Comparison of ENCODE assay signal across 7 cellular contexts in genomic region chr2:111464362-111464761, GRCh38.
DNase-seq lines count a peak whose midpoint lies in the region; ATAC-seq, FAIRE-seq and TF ChIP-seq lines count a peak whose summit lies in the region.
"Not testable (repeated sequence)": the region's sequence is repeated elsewhere in the genome, so short reads cannot be mapped to it uniquely, and the experiment has no call there.

No MANE protein-coding gene starts in this region.

- CTCF ChIA-PET in PC-9 (lab: Charles Lee); HepG2 (lab: Yijun Ruan, JAX; ENCODE audit: low intra/inter-chr PET ratio, low total read pairs): not testable (repeated sequence)

- not testable (repeated sequence) for H3K9me3 ChIP-seq in PC-9 (ENCODE audit: insufficient read depth, low read depth); SU-DHL-6 (ENCODE audit: insufficient read depth, low read length); endodermal cell (ENCODE audit: control insufficient read depth, low read length); HepG2 (ENCODE audit: low read length)

- TF ChIP-seq POLR2A in HepG2 (IDR thresholded peaks at IDR 0.05; ENCODE audit: insufficient read depth in 1 of 2, low read depth in 2 of 2, low read length in 2 of 2) = not testable (repeated sequence)

- H3K79me2 ChIP-seq in KMS-11 (ENCODE audit: insufficient read depth, low read depth) = peaks cover 28% of the 10 kb centered on the region
- peaks cover 77% of the 10 kb centered on the region for H3K79me2 ChIP-seq in PC-9 (ENCODE audit: low read depth)
- not testable (repeated sequence) for H3K79me2 ChIP-seq in SU-DHL-6 (ENCODE audit: insufficient read depth, low read length)
- peaks cover 30% of the 10 kb centered on the region for H3K79me2 ChIP-seq in HepG2 (ENCODE audit: insufficient read depth, low read length)

- not testable (repeated sequence) for H2AFZ ChIP-seq in KMS-11 (ENCODE audit: low read depth); PC-9; SU-DHL-6 (ENCODE audit: low read depth, low read length, severe bottlenecking); HepG2 (ENCODE audit: low read length)

- POLR2A ChIA-PET in PC-9 (lab: Charles Lee; ENCODE audit: unreplicated experiment); HepG2 (lab: Yijun Ruan, JAX): not testable (repeated sequence)

- ATAC-seq in GM18867 (IDR thresholded peaks at IDR 0.05; ENCODE audit: unreplicated experiment) (peak; percentile 13), HepG2 (peak; percentile 11; the same call in 2 of the 3 replicates), sciatic nerve (peak; percentile 14)

- not testable (repeated sequence) for H3K9me2 ChIP-seq in PC-9 (ENCODE audit: insufficient read depth); SU-DHL-6 (replicated peaks; ENCODE audit: insufficient read depth, low read length)

- H3K4me1 ChIP-seq in KMS-11 (ENCODE audit: low read depth, poor library complexity, severe bottlenecking) (peaks cover 40% of the 10 kb centered on the region), PC-9 (replicated peaks; ENCODE audit: insufficient read depth) (peaks cover 54% of the 10 kb centered on the region), HepG2 (ENCODE audit: insufficient read depth, low read length) (peaks cover 32% of the 10 kb centered on the region)
- not testable (repeated sequence) for H3K4me1 ChIP-seq in endodermal cell (ENCODE audit: control insufficient read depth, insufficient read depth, low read length)

- whole genome bisulfite sequencing in endodermal cell (ENCODE audit: insufficient coverage in 1 of 2, insufficient read length in 1 of 2), 2 experiments = 49% methylated on average over 5 of the region's 10 CpGs; no CpG with 5 or more reads in 1 of the 2 experiments
- 48% methylated on average over 8 of the region's 10 CpGs for WGBS in HepG2 (ENCODE audit: low lambda C conversion rate)

- intact Hi-C loops in PC-9 (cut with micrococcal nuclease; ENCODE audit: unreplicated experiment); HepG2 (cut with micrococcal nuclease; ENCODE audit: unreplicated experiment); sciatic nerve (cut with DNase I): not testable (repeated sequence)

- not testable (repeated sequence) for H3K27me3 Mint-ChIP-seq in endodermal cell (ENCODE audit: insufficient read depth)

- H3K27ac Mint-ChIP-seq in endodermal cell = not testable (repeated sequence)

- not testable (repeated sequence) for TF ChIP-seq RAD21 in HepG2 (CRISPR knock-in tag; IDR thresholded peaks at IDR 0.05)

- H3K4me1 Mint-ChIP-seq in endodermal cell = not testable (repeated sequence)

- not testable (repeated sequence) for H3K36me3 Mint-ChIP-seq in endodermal cell (ENCODE audit: low read depth)

- not testable (repeated sequence) for H4K20me1 ChIP-seq in KMS-11 (ENCODE audit: insufficient read depth); PC-9 (ENCODE audit: insufficient read depth); SU-DHL-6 (ENCODE audit: low read depth, low read length); HepG2 (ENCODE audit: insufficient read depth, low read length)

- H3K36me3 ChIP-seq in KMS-11 (ENCODE audit: insufficient read depth); PC-9 (ENCODE audit: low read depth); SU-DHL-6 (ENCODE audit: low read length); endodermal cell (ENCODE audit: control insufficient read depth, insufficient read depth, low read length); HepG2 (replicated peaks in 1 of 2; ENCODE audit: control insufficient read depth in 1 of 2, insufficient read depth in 2 of 2, low read length in 2 of 2): not testable (repeated sequence)

- peak; percentile 4 for FAIRE-seq in HepG2 (lab: Jason Lieb, UNC)

- H3K27me3 ChIP-seq in KMS-11 (ENCODE audit: insufficient read depth, low read depth); PC-9 (ENCODE audit: insufficient read depth, low read depth); SU-DHL-6 (ENCODE audit: low read length); endodermal cell (ENCODE audit: control insufficient read depth, insufficient read depth, low read length, poor library complexity, severe bottlenecking); HepG2 (ENCODE audit: control insufficient read depth in 1 of 2, insufficient read depth in 2 of 2, low read length in 2 of 2): not testable (repeated sequence)

- not testable (repeated sequence) for H3K9me3 Mint-ChIP-seq in endodermal cell

- in situ Hi-C loops in HepG2 (cut with HindIII; ENCODE audit: extremely low pct_ligation_motif_present, low pct_unique_long_range_greater_than_20kb) = not testable (repeated sequence)

- DNase-seq in PC-9 (peak; percentile 8 to 43), endodermal cell (peak; percentile 35)
- not testable (repeated sequence) for DNase-seq in HepG2 (ENCODE audit: low spot score); sciatic nerve (ENCODE audit: low spot score)

- BruUV-seq in PC-9 (replicated peaks; lab: Mats Ljungman, UMichigan); HepG2 (replicated peaks; lab: Mats Ljungman, UMichigan): not testable (repeated sequence)

- H3K4me2 ChIP-seq in KMS-11 (peak overlapping the region; percentile 57), PC-9 (peak overlapping the region; percentile 50; the same call in 1 of the 2 replicates), SU-DHL-6 (ENCODE audit: low read depth, low read length, poor library complexity, severe bottlenecking) (peak overlapping the region; percentile 20), HepG2 (ENCODE audit: low read depth, low read length) (peak overlapping the region; percentile 40; the same call in 1 of the 2 replicates)

- not testable (repeated sequence) for TF ChIP-seq CTCF in KMS-11 (conservative IDR thresholded peaks at IDR 0.05; ENCODE audit: low read depth, low read length); PC-9 (conservative IDR thresholded peaks at IDR 0.05); SU-DHL-6 (IDR thresholded peaks at IDR 0.05; ENCODE audit: insufficient read depth, low read length, poor library complexity, severe bottlenecking); endodermal cell (conservative IDR thresholded peaks at IDR 0.05); HepG2 (CRISPR knock-in tag; IDR thresholded peaks at IDR 0.05)

- H3K9ac ChIP-seq in KMS-11; SU-DHL-6 (ENCODE audit: low read length); endodermal cell (ENCODE audit: extremely low read depth, low read length, poor library complexity, severe bottlenecking); HepG2 (ENCODE audit: insufficient read depth, low read depth, low read length): not testable (repeated sequence)

- not testable (repeated sequence) for H3F3A ChIP-seq in PC-9 (ENCODE audit: insufficient read depth, low read depth); SU-DHL-6 (ENCODE audit: insufficient read depth)

- not testable (repeated sequence) for TF ChIP-seq EP300 in HepG2 (IDR thresholded peaks at IDR 0.05; ENCODE audit: low read depth in 2 of 2, low read length in 2 of 2); HepG2 (CRISPR knock-in tag; IDR thresholded peaks at IDR 0.05; ENCODE audit: borderline replicate concordance)

- H3K27ac ChIP-seq in KMS-11 (peak overlapping the region; percentile 36; the same call in 1 of the 2 replicates), PC-9 (peak overlapping the region; percentile 51; the same call in 1 of the 2 replicates)
- not testable (repeated sequence) for H3K27ac ChIP-seq in SU-DHL-6 (ENCODE audit: low read depth, low read length); endodermal cell (ENCODE audit: low read depth, low read length); HepG2 (ENCODE audit: extremely low read length, insufficient read depth, low read length)

- H3K4me3 Mint-ChIP-seq in endodermal cell = not testable (repeated sequence)

- H3K4me3 ChIP-seq in KMS-11 (IDR thresholded peaks at IDR 0.05; ENCODE audit: insufficient read depth, low read depth, low read length); SU-DHL-6 (ENCODE audit: insufficient read depth, low read length, poor library complexity, severe bottlenecking); endodermal cell (ENCODE audit: low read length); HepG2 (replicated peaks in 1 of 3; ENCODE audit: insufficient read depth in 1 of 3, low read depth in 2 of 3, low read length in 3 of 3): not testable (repeated sequence)
- H3K4me3 ChIP-seq in PC-9 = peak overlapping the region; percentile 21; the same call in 1 of the 2 replicates
